ENCODE assay signal across 19 cellular contexts in genomic region chr11:78069465-78069864, GRCh38. TPM values are rescaled to one million over a fixed set of nuclear protein-coding genes. Genes with fewer than 3 reads are reported as not detected.
DNase-seq lines count a peak whose midpoint lies in the region; ATAC-seq and TF ChIP-seq lines count a peak whose summit lies in the region.
"Had no signal": no experiment of that assay in that cellular context is flagged by ENCODE, and none has a peak within 500 bp of the region (broad histone marks: within the 10 kb centered on the region; RNA-seq: fewer than 3 reads in every experiment).

No MANE protein-coding gene starts in this region.

- WGBS in transverse colon (ENCODE audit: low coverage in 1 of 2), 2 donors = 50 to 56% methylated on average over 1 to 2 of the region's 2 CpGs

- no peak for TF ChIP-seq EP300 in transverse colon (IDR thresholded peaks at IDR 0.05; ENCODE audit: low read depth)

- DNase-seq in COLO668 (lab: John Stamatoyannopoulos, UW; ENCODE audit: unreplicated experiment) (peak; percentile 27), DMS79 treated with DMSO at 0.1 percent for 48 hours (lab: John Stamatoyannopoulos, UW) (peak; percentile 67), NCI-H69 (lab: John Stamatoyannopoulos, UW) (peak; percentile 43), left ventricle myocardium superior (no peak), foreskin melanocyte (no peak), transverse colon (no peak)
- DNase-seq: activated CD4-positive, CD25-positive, alpha-beta regulatory T cell; activated naive CD8-positive, alpha-beta T cell treated with anti-CD3 and anti-CD28 coated beads, Interleukin-2, amount 50 U/mL, for 24 hours; dorsolateral prefrontal cortex; esophagus squamous epithelium; Karpas-422; naive thymus-derived CD8-positive, alpha-beta T cell; PC-9; posterior cingulate gyrus; stimulated activated CD4-positive, alpha-beta T cell treated with anti-CD3 and anti-CD28 coated beads, Interleukin-4, amount 100 ng/mL, for 1 hour had no signal

- in situ Hi-C loops in transverse colon (cut with MboI; ENCODE audit: low pct_ligation_motif_present in 1 of 4, low pct_unique_long_range_greater_than_20kb in 1 of 4, low sequenced_read_pairs in 3 of 4) = no loop called here

- intact Hi-C loops in left ventricle myocardium superior (cut with micrococcal nuclease) = no loop called here
- intact Hi-C loops in transverse colon (cut with DNase I; ENCODE audit: low total_unique reads) = no loop called here

- no peak overlapping the region for H3K4me3 ChIP-seq in transverse colon
- H3K4me3 ChIP-seq: breast epithelium, dorsolateral prefrontal cortex, esophagus squamous epithelium, PC-9, skin epidermis had no signal

- H3K27ac ChIP-seq in transverse colon = no peak overlapping the region
- H3K27ac ChIP-seq: esophagus squamous epithelium, PC-9 had no signal

- no peaks in the 10 kb centered on the region for H3K9me3 ChIP-seq in transverse colon
- H3K9me3 ChIP-seq: breast epithelium, esophagus squamous epithelium had no signal

- H3K36me3 ChIP-seq in transverse colon = peaks cover 0 to 24% (median 2%) of the 10 kb centered on the region in 4 donors
- H3K36me3 ChIP-seq: breast epithelium had no signal

- TF ChIP-seq CTCF in transverse colon (IDR thresholded peaks at IDR 0.05) = no peak

- H3K4me1 ChIP-seq in transverse colon = peaks cover 0 to 5% (median 0%) of the 10 kb centered on the region in 4 donors
- H3K4me1 ChIP-seq: breast epithelium had no signal

- H3K27me3 ChIP-seq in transverse colon = no peaks in the 10 kb centered on the region
- H3K27me3 ChIP-seq: breast epithelium, dorsolateral prefrontal cortex, esophagus squamous epithelium had no signal

- TF ChIP-seq POLR2A in transverse colon (IDR thresholded peaks at IDR 0.05) = no peak

- ATAC-seq in left ventricle myocardium superior = peak; percentile 64
- ATAC-seq in HG03342 (IDR thresholded peaks at IDR 0.05; ENCODE audit: unreplicated experiment) = no peak
- ATAC-seq: activated naive CD8-positive, alpha-beta T cell treated with anti-CD3 and anti-CD28 coated beads, Interleukin-2, amount 50 U/mL, for 24 hours; naive thymus-derived CD8-positive, alpha-beta T cell had no signal

RNA-seq across cellular contexts. Expression of gene THRSP, which starts 5.8 kb away (rescaled TPM):
- total RNA-seq in left ventricle myocardium superior (1.1 TPM), transverse colon (not detected)
- total RNA-seq: activated CD8-positive, alpha-beta memory T cell treated with anti-CD3 and anti-CD28 coated beads for 36 hours; esophagus squamous epithelium; naive thymus-derived CD8-positive, alpha-beta T cell had no signal

RNA-seq across cellular contexts. Expression of gene NDUFC2, which starts 10.2 kb away (rescaled TPM):
- total RNA-seq in left ventricle myocardium superior (348 TPM), transverse colon (100 to 1,000 TPM in 2 of 4 donors, 10 to 100 TPM in 1, 1 to 10 TPM in 1; 6.0 to 123 (median 68.4) TPM)

RNA-seq across cellular contexts. Expression of gene KCTD14, which starts 46.4 kb away (rescaled TPM):
- total RNA-seq in left ventricle myocardium superior (0.15 TPM), transverse colon (1 to 10 TPM; 1.2 to 8.6 (median 5.1) TPM)

Comparison
In these comparisons a context has a peak if more than half of its experiments do, and no peak if none do; other contexts are left out.
1. DNase-seq: peak in COLO668 (single experiment), DMS79 treated with DMSO at 0.1 percent for 48 hours (single experiment) and NCI-H69 (single experiment); none in left ventricle myocardium superior (single experiment), foreskin melanocyte (single experiment) and transverse colon (single experiment).